ENCODE assay signal across 3 cellular contexts in genomic region chr1:244158039-244158438, GRCh38.
TF ChIP-seq lines count a peak whose summit lies in the region.

No MANE protein-coding gene starts in this region.

TF ChIP-seq in SK-N-SH treated with all-trans-retinoic acid at 6 μM for 48 hours, 23 proteins besides CTCF, POLR2A, EP300 and RAD21:
- TF ChIP-seq TSHZ2 (CRISPR knock-in tag; IDR thresholded peaks at IDR 0.05) (no peak), ZNF70 (CRISPR knock-in tag; IDR thresholded peaks at IDR 0.05) (no peak), RARB (CRISPR knock-in tag; IDR thresholded peaks at IDR 0.05) (0 out of 2 replicates have a peak, but pooled peaks have one; percentile 18), CREB5 (CRISPR knock-in tag; IDR thresholded peaks at IDR 0.05; ENCODE audit: low read depth) (no peak), CSRNP3 (CRISPR knock-in tag; IDR thresholded peaks at IDR 0.05) (no peak), GLIS3 (CRISPR knock-in tag; IDR thresholded peaks at IDR 0.05) (no peak), ZFP30 (CRISPR knock-in tag; IDR thresholded peaks at IDR 0.05) (no peak), ZFP3 (CRISPR knock-in tag; IDR thresholded peaks at IDR 0.05) (no peak), SNAI2 (CRISPR knock-in tag; IDR thresholded peaks at IDR 0.05) (no peak), ARNTL (CRISPR knock-in tag; IDR thresholded peaks at IDR 0.05; ENCODE audit: borderline replicate concordance, low read depth) (no peak), TOX (CRISPR knock-in tag; IDR thresholded peaks at IDR 0.05; ENCODE audit: borderline replicate concordance) (0 out of 2 replicates have a peak, but pooled peaks have one; percentile 35), ZNF565 (CRISPR knock-in tag; conservative IDR thresholded peaks at IDR 0.05; ENCODE audit: low read depth) (no peak), OSR1 (CRISPR knock-in tag; IDR thresholded peaks at IDR 0.05) (0 out of 2 replicates have a peak, but pooled peaks have one; percentile 75)

TF ChIP-seq in SK-N-SH, 30 proteins besides CTCF, POLR2A, EP300 and RAD21:
- TF ChIP-seq TAF1 (IDR thresholded peaks at IDR 0.05; ENCODE audit: borderline replicate concordance, low read depth, low read length) (no peak), TEAD4 (IDR thresholded peaks at IDR 0.05; ENCODE audit: borderline replicate concordance, insufficient read depth) (no peak), USF2 (IDR thresholded peaks at IDR 0.05; ENCODE audit: borderline replicate concordance, low read depth, low read length) (no peak)

TF ChIP-seq in K562, 482 proteins besides CTCF, POLR2A, EP300 and RAD21:
- TF ChIP-seq ZNF395 (CRISPR knock-in tag; IDR thresholded peaks at IDR 0.05) = peak; percentile 75
- 0 out of 2 replicates have a peak, but pooled peaks have one; percentile 61 for TF ChIP-seq CREB3 (tag; conservative IDR thresholded peaks at IDR 0.05; ENCODE audit: low read depth)
- TF ChIP-seq DDX20 (tag; IDR thresholded peaks at IDR 0.05; ENCODE audit: low read depth) = 0 out of 2 replicates have a peak, but pooled peaks have one; percentile 23
- TF ChIP-seq ZNF740 (CRISPR knock-in tag; IDR thresholded peaks at IDR 0.05) = no peak
- peak in 1 of 2 experiments; percentile 88; a peak in 2 of 4 replicates for TF ChIP-seq ZNF740 (tag; IDR thresholded peaks at IDR 0.05)
- TF ChIP-seq PTTG1 (tag; IDR thresholded peaks at IDR 0.05; ENCODE audit: low read depth) = peak; percentile 30; the same call in 1 of the 2 replicates
- no peak for TF ChIP-seq NEUROD1 (IDR thresholded peaks at IDR 0.05; ENCODE audit: borderline replicate concordance, low read depth, low read length, partially characterized antibody)
- TF ChIP-seq RBM15 (IDR thresholded peaks at IDR 0.05; ENCODE audit: insufficient read depth, low read length) = no peak
- TF ChIP-seq ZNF766 (CRISPR knock-in tag; conservative IDR thresholded peaks at IDR 0.05) = 0 out of 2 replicates have a peak, but pooled peaks have one; percentile 52
- TF ChIP-seq PYGO2 (tag; IDR thresholded peaks at IDR 0.05) = peak; percentile 38; the same call in 1 of the 2 replicates
- TF ChIP-seq ZNF197 (CRISPR knock-in tag; IDR thresholded peaks at IDR 0.05; ENCODE audit: low read depth) = peak; percentile 66; the same call in 1 of the 2 replicates
- peak in 1 of 2 experiments; percentile 70; a peak in 1 of 4 replicates for TF ChIP-seq ZNF639 (CRISPR knock-in tag; conservative IDR thresholded peaks at IDR 0.05 in 1 of 2, IDR thresholded peaks at IDR 0.05 in 1 of 2)
- TF ChIP-seq POU5F1 (IDR thresholded peaks at IDR 0.05; ENCODE audit: borderline replicate concordance, low read depth, low read length, partially characterized antibody) = no peak
- no peak for TF ChIP-seq HES1 (IDR thresholded peaks at IDR 0.05; ENCODE audit: low read depth)
- TF ChIP-seq ZNF592 (IDR thresholded peaks at IDR 0.05) = 0 out of 2 replicates have a peak, but pooled peaks have one; percentile 22
- no peak for TF ChIP-seq ZNF586 (CRISPR knock-in tag; conservative IDR thresholded peaks at IDR 0.05)
- 0 out of 2 replicates have a peak, but pooled peaks have one; percentile 20 for TF ChIP-seq ETV1 (tag; conservative IDR thresholded peaks at IDR 0.05; ENCODE audit: low read depth)
- TF ChIP-seq ZNF589 (CRISPR knock-in tag; IDR thresholded peaks at IDR 0.05; ENCODE audit: low read depth) = 0 out of 2 replicates have a peak, but pooled peaks have one; percentile 37
- TF ChIP-seq ZNF175 (CRISPR knock-in tag; IDR thresholded peaks at IDR 0.05; ENCODE audit: low read depth) = 0 out of 2 replicates have a peak, but pooled peaks have one; percentile 58
